ENCODE assay signal across 1 cellular context in the genomic region with DNA sequence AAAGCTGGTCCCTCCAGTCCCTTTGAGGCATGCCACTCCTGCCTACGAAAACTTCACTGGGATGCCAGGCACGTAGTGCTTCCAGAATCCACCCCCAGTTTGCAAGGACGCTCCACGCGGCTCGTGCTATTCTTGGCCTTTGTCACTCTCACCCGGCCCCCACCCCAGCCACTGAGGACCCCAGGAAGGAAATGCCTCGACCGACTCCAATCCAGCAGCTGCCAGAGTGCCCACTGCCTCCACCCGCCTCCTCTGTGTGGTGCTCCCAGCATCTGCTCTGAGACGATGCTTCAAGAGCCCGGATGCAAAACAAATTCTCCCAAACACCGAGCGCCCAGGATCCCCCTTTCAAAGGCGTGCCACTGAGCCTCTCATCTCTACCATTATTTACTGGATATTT.
TF ChIP-seq lines count a peak whose summit lies in the region.

No MANE protein-coding gene starts in this region.

TF ChIP-seq in IMR-90, 13 proteins besides CTCF, POLR2A, EP300 and RAD21:
- TF ChIP-seq, protein P1, sequence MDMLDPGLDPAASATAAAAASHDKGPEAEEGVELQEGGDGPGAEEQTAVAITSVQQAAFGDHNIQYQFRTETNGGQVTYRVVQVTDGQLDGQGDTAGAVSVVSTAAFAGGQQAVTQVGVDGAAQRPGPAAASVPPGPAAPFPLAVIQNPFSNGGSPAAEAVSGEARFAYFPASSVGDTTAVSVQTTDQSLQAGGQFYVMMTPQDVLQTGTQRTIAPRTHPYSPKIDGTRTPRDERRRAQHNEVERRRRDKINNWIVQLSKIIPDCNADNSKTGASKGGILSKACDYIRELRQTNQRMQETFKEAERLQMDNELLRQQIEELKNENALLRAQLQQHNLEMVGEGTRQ (IDR thresholded peaks at IDR 0.05; ENCODE audit: low read depth, low read length): no peak
- TF ChIP-seq MAFK (IDR thresholded peaks at IDR 0.05; ENCODE audit: low read depth, low read length) (no peak), BHLHE40 (IDR thresholded peaks at IDR 0.05; ENCODE audit: low read depth, low read length) (no peak), SMC3 (IDR thresholded peaks at IDR 0.05; ENCODE audit: low read depth, low read length) (no peak), MXI1 (IDR thresholded peaks at IDR 0.05; ENCODE audit: borderline replicate concordance, low read depth, low read length) (no peak), CEBPB (IDR thresholded peaks at IDR 0.05; ENCODE audit: low read depth, low read length) (no peak), RCOR1 (IDR thresholded peaks at IDR 0.05; ENCODE audit: insufficient replicate concordance, low read length) (no peak), FOS (IDR thresholded peaks at IDR 0.05; ENCODE audit: low read depth, low read length) (no peak), NFE2L2 (IDR thresholded peaks at IDR 0.05; ENCODE audit: low read depth, low read length) (no peak), MAZ (IDR thresholded peaks at IDR 0.05; ENCODE audit: borderline replicate concordance, low read depth, low read length) (no peak), CHD1 (IDR thresholded peaks at IDR 0.05; ENCODE audit: low read depth, low read length) (no peak), RFX5 (IDR thresholded peaks at IDR 0.05; ENCODE audit: low read depth, low read length) (no peak)
- TF ChIP-seq, protein P2, sequence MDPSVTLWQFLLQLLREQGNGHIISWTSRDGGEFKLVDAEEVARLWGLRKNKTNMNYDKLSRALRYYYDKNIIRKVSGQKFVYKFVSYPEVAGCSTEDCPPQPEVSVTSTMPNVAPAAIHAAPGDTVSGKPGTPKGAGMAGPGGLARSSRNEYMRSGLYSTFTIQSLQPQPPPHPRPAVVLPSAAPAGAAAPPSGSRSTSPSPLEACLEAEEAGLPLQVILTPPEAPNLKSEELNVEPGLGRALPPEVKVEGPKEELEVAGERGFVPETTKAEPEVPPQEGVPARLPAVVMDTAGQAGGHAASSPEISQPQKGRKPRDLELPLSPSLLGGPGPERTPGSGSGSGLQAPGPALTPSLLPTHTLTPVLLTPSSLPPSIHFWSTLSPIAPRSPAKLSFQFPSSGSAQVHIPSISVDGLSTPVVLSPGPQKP (IDR thresholded peaks at IDR 0.05; ENCODE audit: borderline replicate concordance, low read depth, low read length): no peak
